Comparison of ENCODE assay signal across 2 cellular contexts in the genomic region with DNA sequence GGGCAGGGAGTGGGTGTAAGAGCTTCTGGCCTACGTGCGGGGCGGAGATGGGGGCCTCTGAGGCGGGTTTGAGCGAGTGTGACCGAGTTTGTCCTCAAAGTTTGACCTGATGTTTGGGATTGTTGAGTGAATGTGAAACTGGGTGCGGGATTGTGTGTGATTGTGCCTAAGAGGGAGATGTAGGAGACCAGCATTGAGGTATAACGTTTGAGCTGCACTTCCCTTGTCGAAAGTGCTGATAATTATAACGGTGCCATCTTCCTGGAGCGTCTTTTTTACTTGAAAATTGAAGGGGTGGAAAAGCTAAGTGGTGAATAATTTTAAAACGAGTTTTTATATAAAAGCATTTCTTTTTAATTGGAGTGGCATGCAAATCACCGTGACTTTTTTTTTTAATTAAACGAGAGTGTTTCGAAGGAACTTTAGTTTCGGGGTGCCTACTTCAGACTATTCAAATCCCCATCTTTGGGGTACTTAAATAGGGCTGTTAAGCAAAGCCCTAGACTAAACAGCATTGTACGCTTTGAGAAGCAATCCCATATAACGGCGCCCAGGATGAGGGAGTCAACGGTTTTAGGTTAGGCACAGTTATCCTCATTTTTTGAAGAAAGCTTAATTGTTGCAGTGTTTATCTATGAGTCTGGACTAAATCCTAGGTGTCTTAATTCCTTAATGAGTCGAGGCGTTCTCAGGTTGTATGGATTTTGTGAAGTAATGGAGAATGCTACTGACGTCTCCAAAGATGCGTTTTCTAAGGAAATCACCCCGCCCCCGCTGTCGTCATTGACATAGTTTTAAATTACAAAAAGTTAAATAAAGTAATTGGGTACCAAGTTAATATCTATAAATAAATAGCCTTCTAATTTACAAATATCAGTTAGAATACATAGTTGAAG.
TF ChIP-seq lines count a peak whose summit lies in the region.

No MANE protein-coding gene starts in this region.

TF ChIP-seq in K562, 482 proteins besides CTCF, POLR2A, EP300 and RAD21 (continued from another document and continues in another):
- TF ChIP-seq U2AF1 (optimal IDR thresholded peaks at IDR 0.05; ENCODE audit: low read depth, low read length) (no peak), TAF1 (IDR thresholded peaks at IDR 0.05; ENCODE audit: control insufficient read depth, extremely low read depth, insufficient read depth, low read length, severe bottlenecking) (no peak), SIN3B (IDR thresholded peaks at IDR 0.05; ENCODE audit: low read depth) (no peak), FOXJ2 (tag; IDR thresholded peaks at IDR 0.05) (no peak), ZNF354B (CRISPR knock-in tag; IDR thresholded peaks at IDR 0.05) (no peak), SIRT6 (IDR thresholded peaks at IDR 0.05; ENCODE audit: low read depth, low read length) (no peak), ZNF707 (CRISPR knock-in tag; conservative IDR thresholded peaks at IDR 0.05) (no peak), ESRRA (IDR thresholded peaks at IDR 0.05; ENCODE audit: borderline replicate concordance, low read depth) (no peak; the same call in 1 of the 2 replicates), CXXC5 (CRISPR knock-in tag; IDR thresholded peaks at IDR 0.05) (no peak), FUS (optimal IDR thresholded peaks at IDR 0.05; ENCODE audit: low read depth, low read length) (no peak), TAL1 (IDR thresholded peaks at IDR 0.05) (no peak; the same call in 1 of the 2 replicates)
- TF ChIP-seq, protein P1, sequence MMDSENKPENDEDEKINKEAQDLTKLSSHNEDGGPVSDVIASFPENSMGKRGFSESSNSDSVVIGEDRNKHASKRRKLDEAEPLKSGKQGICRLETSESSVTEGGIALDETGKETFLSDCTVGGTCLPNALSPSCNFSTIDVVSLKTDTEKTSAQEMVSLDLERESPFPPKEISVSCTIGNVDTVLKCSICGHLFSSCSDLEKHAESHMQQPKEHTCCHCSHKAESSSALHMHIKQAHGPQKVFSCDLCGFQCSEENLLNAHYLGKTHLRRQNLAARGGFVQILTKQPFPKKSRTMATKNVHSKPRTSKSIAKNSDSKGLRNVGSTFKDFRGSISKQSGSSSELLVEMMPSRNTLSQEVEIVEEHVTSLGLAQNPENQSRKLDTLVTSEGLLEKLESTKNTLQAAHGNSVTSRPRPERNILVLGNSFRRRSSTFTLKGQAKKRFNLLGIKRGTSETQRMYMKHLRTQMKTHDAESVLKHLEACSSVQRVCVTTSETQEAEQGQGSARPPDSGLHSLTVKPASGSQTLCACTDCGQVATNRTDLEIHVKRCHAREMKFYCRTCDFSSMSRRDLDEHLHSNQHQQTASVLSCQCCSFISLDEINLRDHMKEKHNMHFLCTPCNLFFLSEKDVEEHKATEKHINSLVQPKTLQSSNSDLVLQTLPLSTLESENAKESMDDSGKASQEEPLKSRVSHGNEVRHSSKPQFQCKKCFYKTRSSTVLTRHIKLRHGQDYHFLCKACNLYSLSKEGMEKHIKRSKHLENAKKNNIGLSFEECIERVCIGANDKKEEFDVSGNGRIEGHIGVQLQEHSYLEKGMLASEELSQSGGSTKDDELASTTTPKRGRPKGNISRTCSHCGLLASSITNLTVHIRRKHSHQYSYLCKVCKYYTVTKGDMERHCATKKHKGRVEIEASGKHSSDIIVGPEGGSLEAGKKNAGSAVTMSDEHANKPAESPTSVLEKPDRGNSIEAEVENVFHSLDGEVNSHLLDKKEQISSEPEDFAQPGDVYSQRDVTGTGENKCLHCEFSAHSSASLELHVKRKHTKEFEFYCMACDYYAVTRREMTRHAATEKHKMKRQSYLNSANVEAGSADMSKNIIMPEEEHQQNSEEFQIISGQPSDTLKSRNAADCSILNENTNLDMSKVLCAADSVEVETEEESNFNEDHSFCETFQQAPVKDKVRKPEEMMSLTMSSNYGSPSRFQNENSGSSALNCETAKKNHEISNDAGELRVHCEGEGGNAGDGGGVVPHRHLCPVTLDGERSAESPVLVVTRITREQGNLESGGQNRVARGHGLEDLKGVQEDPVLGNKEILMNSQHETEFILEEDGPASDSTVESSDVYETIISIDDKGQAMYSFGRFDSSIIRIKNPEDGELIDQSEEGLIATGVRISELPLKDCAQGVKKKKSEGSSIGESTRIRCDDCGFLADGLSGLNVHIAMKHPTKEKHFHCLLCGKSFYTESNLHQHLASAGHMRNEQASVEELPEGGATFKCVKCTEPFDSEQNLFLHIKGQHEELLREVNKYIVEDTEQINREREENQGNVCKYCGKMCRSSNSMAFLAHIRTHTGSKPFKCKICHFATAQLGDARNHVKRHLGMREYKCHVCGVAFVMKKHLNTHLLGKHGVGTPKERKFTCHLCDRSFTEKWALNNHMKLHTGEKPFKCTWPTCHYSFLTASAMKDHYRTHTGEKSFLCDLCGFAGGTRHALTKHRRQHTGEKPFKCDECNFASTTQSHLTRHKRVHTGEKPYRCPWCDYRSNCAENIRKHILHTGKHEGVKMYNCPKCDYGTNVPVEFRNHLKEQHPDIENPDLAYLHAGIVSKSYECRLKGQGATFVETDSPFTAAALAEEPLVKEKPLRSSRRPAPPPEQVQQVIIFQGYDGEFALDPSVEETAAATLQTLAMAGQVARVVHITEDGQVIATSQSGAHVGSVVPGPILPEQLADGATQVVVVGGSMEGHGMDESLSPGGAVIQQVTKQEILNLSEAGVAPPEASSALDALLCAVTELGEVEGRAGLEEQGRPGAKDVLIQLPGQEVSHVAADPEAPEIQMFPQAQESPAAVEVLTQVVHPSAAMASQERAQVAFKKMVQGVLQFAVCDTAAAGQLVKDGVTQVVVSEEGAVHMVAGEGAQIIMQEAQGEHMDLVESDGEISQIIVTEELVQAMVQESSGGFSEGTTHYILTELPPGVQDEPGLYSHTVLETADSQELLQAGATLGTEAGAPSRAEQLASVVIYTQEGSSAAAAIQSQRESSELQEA (IDR thresholded peaks at IDR 0.05; ENCODE audit: low read depth) = no peak
- TF ChIP-seq, protein P2, sequence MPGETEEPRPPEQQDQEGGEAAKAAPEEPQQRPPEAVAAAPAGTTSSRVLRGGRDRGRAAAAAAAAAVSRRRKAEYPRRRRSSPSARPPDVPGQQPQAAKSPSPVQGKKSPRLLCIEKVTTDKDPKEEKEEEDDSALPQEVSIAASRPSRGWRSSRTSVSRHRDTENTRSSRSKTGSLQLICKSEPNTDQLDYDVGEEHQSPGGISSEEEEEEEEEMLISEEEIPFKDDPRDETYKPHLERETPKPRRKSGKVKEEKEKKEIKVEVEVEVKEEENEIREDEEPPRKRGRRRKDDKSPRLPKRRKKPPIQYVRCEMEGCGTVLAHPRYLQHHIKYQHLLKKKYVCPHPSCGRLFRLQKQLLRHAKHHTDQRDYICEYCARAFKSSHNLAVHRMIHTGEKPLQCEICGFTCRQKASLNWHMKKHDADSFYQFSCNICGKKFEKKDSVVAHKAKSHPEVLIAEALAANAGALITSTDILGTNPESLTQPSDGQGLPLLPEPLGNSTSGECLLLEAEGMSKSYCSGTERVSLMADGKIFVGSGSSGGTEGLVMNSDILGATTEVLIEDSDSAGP (CRISPR knock-in tag; IDR thresholded peaks at IDR 0.05) = no peak
- TF ChIP-seq, protein P3, sequence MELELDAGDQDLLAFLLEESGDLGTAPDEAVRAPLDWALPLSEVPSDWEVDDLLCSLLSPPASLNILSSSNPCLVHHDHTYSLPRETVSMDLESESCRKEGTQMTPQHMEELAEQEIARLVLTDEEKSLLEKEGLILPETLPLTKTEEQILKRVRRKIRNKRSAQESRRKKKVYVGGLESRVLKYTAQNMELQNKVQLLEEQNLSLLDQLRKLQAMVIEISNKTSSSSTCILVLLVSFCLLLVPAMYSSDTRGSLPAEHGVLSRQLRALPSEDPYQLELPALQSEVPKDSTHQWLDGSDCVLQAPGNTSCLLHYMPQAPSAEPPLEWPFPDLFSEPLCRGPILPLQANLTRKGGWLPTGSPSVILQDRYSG (tag; conservative IDR thresholded peaks at IDR 0.05; ENCODE audit: low read depth) = no peak

TF ChIP-seq in HepG2, 621 proteins besides CTCF, POLR2A, EP300 and RAD21 (continued from another document):
- TF ChIP-seq, protein P4, sequence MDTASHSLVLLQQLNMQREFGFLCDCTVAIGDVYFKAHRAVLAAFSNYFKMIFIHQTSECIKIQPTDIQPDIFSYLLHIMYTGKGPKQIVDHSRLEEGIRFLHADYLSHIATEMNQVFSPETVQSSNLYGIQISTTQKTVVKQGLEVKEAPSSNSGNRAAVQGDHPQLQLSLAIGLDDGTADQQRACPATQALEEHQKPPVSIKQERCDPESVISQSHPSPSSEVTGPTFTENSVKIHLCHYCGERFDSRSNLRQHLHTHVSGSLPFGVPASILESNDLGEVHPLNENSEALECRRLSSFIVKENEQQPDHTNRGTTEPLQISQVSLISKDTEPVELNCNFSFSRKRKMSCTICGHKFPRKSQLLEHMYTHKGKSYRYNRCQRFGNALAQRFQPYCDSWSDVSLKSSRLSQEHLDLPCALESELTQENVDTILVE (CRISPR knock-in tag; IDR thresholded peaks at IDR 0.05) = no peak
- TF ChIP-seq, protein P5, sequence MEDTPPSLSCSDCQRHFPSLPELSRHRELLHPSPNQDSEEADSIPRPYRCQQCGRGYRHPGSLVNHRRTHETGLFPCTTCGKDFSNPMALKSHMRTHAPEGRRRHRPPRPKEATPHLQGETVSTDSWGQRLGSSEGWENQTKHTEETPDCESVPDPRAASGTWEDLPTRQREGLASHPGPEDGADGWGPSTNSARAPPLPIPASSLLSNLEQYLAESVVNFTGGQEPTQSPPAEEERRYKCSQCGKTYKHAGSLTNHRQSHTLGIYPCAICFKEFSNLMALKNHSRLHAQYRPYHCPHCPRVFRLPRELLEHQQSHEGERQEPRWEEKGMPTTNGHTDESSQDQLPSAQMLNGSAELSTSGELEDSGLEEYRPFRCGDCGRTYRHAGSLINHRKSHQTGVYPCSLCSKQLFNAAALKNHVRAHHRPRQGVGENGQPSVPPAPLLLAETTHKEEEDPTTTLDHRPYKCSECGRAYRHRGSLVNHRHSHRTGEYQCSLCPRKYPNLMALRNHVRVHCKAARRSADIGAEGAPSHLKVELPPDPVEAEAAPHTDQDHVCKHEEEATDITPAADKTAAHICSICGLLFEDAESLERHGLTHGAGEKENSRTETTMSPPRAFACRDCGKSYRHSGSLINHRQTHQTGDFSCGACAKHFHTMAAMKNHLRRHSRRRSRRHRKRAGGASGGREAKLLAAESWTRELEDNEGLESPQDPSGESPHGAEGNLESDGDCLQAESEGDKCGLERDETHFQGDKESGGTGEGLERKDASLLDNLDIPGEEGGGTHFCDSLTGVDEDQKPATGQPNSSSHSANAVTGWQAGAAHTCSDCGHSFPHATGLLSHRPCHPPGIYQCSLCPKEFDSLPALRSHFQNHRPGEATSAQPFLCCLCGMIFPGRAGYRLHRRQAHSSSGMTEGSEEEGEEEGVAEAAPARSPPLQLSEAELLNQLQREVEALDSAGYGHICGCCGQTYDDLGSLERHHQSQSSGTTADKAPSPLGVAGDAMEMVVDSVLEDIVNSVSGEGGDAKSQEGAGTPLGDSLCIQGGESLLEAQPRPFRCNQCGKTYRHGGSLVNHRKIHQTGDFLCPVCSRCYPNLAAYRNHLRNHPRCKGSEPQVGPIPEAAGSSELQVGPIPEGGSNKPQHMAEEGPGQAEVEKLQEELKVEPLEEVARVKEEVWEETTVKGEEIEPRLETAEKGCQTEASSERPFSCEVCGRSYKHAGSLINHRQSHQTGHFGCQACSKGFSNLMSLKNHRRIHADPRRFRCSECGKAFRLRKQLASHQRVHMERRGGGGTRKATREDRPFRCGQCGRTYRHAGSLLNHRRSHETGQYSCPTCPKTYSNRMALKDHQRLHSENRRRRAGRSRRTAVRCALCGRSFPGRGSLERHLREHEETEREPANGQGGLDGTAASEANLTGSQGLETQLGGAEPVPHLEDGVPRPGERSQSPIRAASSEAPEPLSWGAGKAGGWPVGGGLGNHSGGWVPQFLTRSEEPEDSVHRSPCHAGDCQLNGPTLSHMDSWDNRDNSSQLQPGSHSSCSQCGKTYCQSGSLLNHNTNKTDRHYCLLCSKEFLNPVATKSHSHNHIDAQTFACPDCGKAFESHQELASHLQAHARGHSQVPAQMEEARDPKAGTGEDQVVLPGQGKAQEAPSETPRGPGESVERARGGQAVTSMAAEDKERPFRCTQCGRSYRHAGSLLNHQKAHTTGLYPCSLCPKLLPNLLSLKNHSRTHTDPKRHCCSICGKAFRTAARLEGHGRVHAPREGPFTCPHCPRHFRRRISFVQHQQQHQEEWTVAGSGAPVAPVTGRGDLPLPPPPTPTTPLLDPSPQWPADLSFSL (CRISPR knock-in tag; IDR thresholded peaks at IDR 0.05) = no peak
- no peak for TF ChIP-seq RFXANK (CRISPR knock-in tag; IDR thresholded peaks at IDR 0.05)
- TF ChIP-seq, protein P6, sequence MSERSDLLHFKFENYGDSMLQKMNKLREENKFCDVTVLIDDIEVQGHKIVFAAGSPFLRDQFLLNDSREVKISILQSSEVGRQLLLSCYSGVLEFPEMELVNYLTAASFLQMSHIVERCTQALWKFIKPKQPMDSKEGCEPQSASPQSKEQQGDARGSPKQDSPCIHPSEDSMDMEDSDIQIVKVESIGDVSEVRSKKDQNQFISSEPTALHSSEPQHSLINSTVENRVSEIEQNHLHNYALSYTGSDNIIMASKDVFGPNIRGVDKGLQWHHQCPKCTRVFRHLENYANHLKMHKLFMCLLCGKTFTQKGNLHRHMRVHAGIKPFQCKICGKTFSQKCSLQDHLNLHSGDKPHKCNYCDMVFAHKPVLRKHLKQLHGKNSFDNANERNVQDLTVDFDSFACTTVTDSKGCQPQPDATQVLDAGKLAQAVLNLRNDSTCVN (CRISPR knock-in tag; IDR thresholded peaks at IDR 0.05; ENCODE audit: borderline replicate concordance) = no peak
